ENCODE assay signal across 15 cellular contexts in genomic region chr3:180744226-180744625, GRCh38.
DNase-seq lines count a peak whose midpoint lies in the region; ATAC-seq and TF ChIP-seq lines count a peak whose summit lies in the region.
"Had no signal": no experiment of that assay in that cellular context is flagged by ENCODE, and none has a peak within 500 bp of the region (broad histone marks: within the 10 kb centered on the region; RNA-seq: fewer than 3 reads in every experiment).

No MANE protein-coding gene starts in this region.

- peaks cover 13% of the 10 kb centered on the region; the same call in 1 of the 2 replicates for H3K4me1 ChIP-seq in iPS-20b (ENCODE audit: insufficient read depth, low read length)
- H3K4me1 ChIP-seq: breast epithelium had no signal

- no peak overlapping the region for H3K27ac ChIP-seq in iPS-20b (ENCODE audit: low read length)
- no peak overlapping the region for H3K27ac ChIP-seq in caudate nucleus (ENCODE audit: low read depth, low read length)
- H3K27ac ChIP-seq: breast epithelium, ovary had no signal

- H3K27me3 ChIP-seq in iPS-20b (ENCODE audit: insufficient read depth, low read length), result peaks cover 5% of the 10 kb centered on the region; the same call in 1 of the 2 replicates
- H3K27me3 ChIP-seq: breast epithelium, ovary had no signal

- H3K9me3 ChIP-seq in iPS-20b (ENCODE audit: insufficient read depth, low read depth, low read length), result no peaks in the 10 kb centered on the region
- H3K9me3 ChIP-seq: breast epithelium, ovary had no signal

- ATAC-seq in GM19351 (IDR thresholded peaks at IDR 0.05; ENCODE audit: unreplicated experiment), result no peak

- no peak for TF ChIP-seq CTCF in GM13977 (IDR thresholded peaks at IDR 0.05; ENCODE audit: extremely low read depth, insufficient read depth, missing control alignments)

- H3K4me3 ChIP-seq in iPS-20b (ENCODE audit: low read length), result peak overlapping the region; percentile 8; the same call in 1 of the 2 replicates
- H3K4me3 ChIP-seq: breast epithelium, ovary had no signal

- no peaks in the 10 kb centered on the region for H3K36me3 ChIP-seq in iPS-20b (ENCODE audit: insufficient read depth, low read depth, low read length)
- H3K36me3 ChIP-seq: breast epithelium, ovary had no signal

- DNase-seq in COLO668 (lab: John Stamatoyannopoulos, UW; ENCODE audit: unreplicated experiment), result peak; percentile 6
- peak; percentile 99 for DNase-seq in NCI-H1436 (lab: John Stamatoyannopoulos, UW)
- DNase-seq in NCI-H510A treated with DMSO at 0.1 percent for 48 hours (lab: John Stamatoyannopoulos, UW), result peak; percentile 52
- DNase-seq in GM13977 (ENCODE audit: low spot score), result no peak
- DNase-seq in caudate nucleus (lab: John Stamatoyannopoulos, UW), result no peak
- no peak for DNase-seq in mesenteric fat pad (ENCODE audit: low spot score)
- DNase-seq: activated naive CD4-positive, alpha-beta T cell treated with anti-CD3 and anti-CD28 coated beads for 36 hours; Calu3; foreskin melanocyte; HCEC 1CT; ovary; T-helper 1 cell had no signal

- in situ Hi-C loops in GM13977 (cut with MboI; ENCODE audit: low pct_unique_long_range_greater_than_20kb, low sequenced_read_pairs, unreplicated experiment), result no loop called here

- H3K9ac ChIP-seq in iPS-20b (ENCODE audit: low read depth, low read length), result peak overlapping the region; percentile 43; the same call in 1 of the 2 replicates

Comparison
In these comparisons a context has a peak if more than half of its experiments do, and no peak if none do; other contexts are left out.
1. DNase-seq: peak in COLO668 (single experiment), NCI-H1436 (single experiment) and NCI-H510A treated with DMSO at 0.1 percent for 48 hours (single experiment); none in GM13977 (single experiment), caudate nucleus (0 of 61) and mesenteric fat pad (single experiment).